10 cellular contexts compared by ENCODE assay signal in genomic region chr9:132672413-132672690, GRCh38. TPM values are rescaled to one million over a fixed set of nuclear protein-coding genes. Genes with fewer than 3 reads are reported as not detected.
DNase-seq lines count a peak whose midpoint lies in the region; ATAC-seq and TF ChIP-seq lines count a peak whose summit lies in the region.
"Had no signal": no experiment of that assay in that cellular context is flagged by ENCODE, and none has a peak within 500 bp of the region (broad histone marks: within the 10 kb centered on the region; RNA-seq: fewer than 3 reads in every experiment).

No MANE protein-coding gene starts in this region.

- H4K20me1 ChIP-seq in SK-N-SH (ENCODE audit: insufficient read depth) (peaks cover 61% of the 10 kb centered on the region), osteoblast (ENCODE audit: insufficient read depth, low read length) (peaks cover 57% of the 10 kb centered on the region)

- H3K9me3 Mint-ChIP-seq in central memory CD8-positive, alpha-beta T cell: no peaks in the 10 kb centered on the region

- H3K4me3 ChIP-seq in SK-N-SH (ENCODE audit: low read depth in 2 of 2, low read length in 1 of 2): no peak overlapping the region
- H3K4me3 ChIP-seq in osteoblast (ENCODE audit: insufficient read depth, low read length): peak overlapping the region; percentile 98
- no peak overlapping the region for H3K4me3 ChIP-seq in transverse colon

- H3K27me3 ChIP-seq in SK-N-SH (ENCODE audit: insufficient read depth): no peaks in the 10 kb centered on the region
- no peaks in the 10 kb centered on the region for H3K27me3 ChIP-seq in osteoblast (ENCODE audit: insufficient read depth, low read length)
- no peaks in the 10 kb centered on the region for H3K27me3 ChIP-seq in transverse colon

- peak overlapping the region; percentile 97; the same call in 1 of the 2 replicates for H3K4me2 ChIP-seq in SK-N-SH
- peak overlapping the region; percentile 83 for H3K4me2 ChIP-seq in osteoblast (ENCODE audit: insufficient read depth, low read length)

- H3K9me2 ChIP-seq in SK-N-SH: no peaks in the 10 kb centered on the region

- 55% methylated on average over 5 of the region's 5 CpGs for WGBS in SK-N-SH (ENCODE audit: low lambda C conversion rate)
- 32 to 34% methylated on average over 5 of the region's 5 CpGs for WGBS in transverse colon (ENCODE audit: low coverage in 1 of 2), 2 donors

- TF ChIP-seq EP300 in SK-N-SH (IDR thresholded peaks at IDR 0.05; ENCODE audit: borderline replicate concordance in 1 of 2, low read depth in 1 of 2, low read length in 1 of 2): no peak
- TF ChIP-seq EP300 in transverse colon (IDR thresholded peaks at IDR 0.05; ENCODE audit: low read depth): no peak

- H3F3A ChIP-seq in SK-N-SH (replicated peaks; ENCODE audit: insufficient read depth): peaks cover 6% of the 10 kb centered on the region

- no peak for TF ChIP-seq RAD21 in SK-N-SH (IDR thresholded peaks at IDR 0.05; ENCODE audit: low read length)

- H3K36me3 Mint-ChIP-seq in central memory CD8-positive, alpha-beta T cell (ENCODE audit: insufficient read depth): peaks cover 19% of the 10 kb centered on the region

- no peak for DNase-seq in SK-N-SH
- DNase-seq in MV-4-11 (lab: John Stamatoyannopoulos, UW): peak; percentile 45
- DNase-seq in central memory CD8-positive, alpha-beta T cell (ENCODE audit: low spot score in 2 of 2): no peak
- no peak for DNase-seq in osteoblast (ENCODE audit: insufficient read length, low spot score, missing footprints)
- DNase-seq in transverse colon: no peak
- DNase-seq: NCI-H524; stimulated activated naive CD4-positive, alpha-beta T cell treated with Interleukin-2 at 50 U/mL for 16 hours had no signal

- POLR2A ChIA-PET in SK-N-SH (lab: Yijun Ruan, JAX): interaction anchor here (3.5 kb wide), 1 partner anchor 127 kb away, joined by 32 read pairs; no protein-coding TSS in a partner anchor

- CTCF ChIA-PET in SK-N-SH (lab: Yijun Ruan, JAX): interaction anchor here (3.6 kb wide), 1 partner anchor 127 kb away, joined by 13 read pairs; no protein-coding TSS in a partner anchor

- H3K4me1 ChIP-seq in SK-N-SH (ENCODE audit: control insufficient read depth in 1 of 2, insufficient read depth in 2 of 2, low read depth in 1 of 2, low read length in 1 of 2) (peaks cover 0 to 15% of the 10 kb centered on the region in 2 experiments; a peak in 2 of 4 replicates), osteoblast (ENCODE audit: insufficient read depth, low read length) (peaks cover 24% of the 10 kb centered on the region), transverse colon (peaks cover 13 to 39% (median 25%) of the 10 kb centered on the region in 4 donors)

- H3K36me3 ChIP-seq in SK-N-SH (replicated peaks in 1 of 2; ENCODE audit: control insufficient read depth in 1 of 2, insufficient read depth in 2 of 2, low read length in 1 of 2) (peaks cover 0 to 4% of the 10 kb centered on the region in 2 experiments), osteoblast (ENCODE audit: insufficient read depth, low read length) (no peaks in the 10 kb centered on the region), transverse colon (no peaks in the 10 kb centered on the region)

- H3K27ac ChIP-seq in SK-N-SH (ENCODE audit: low read depth in 2 of 2, low read length in 1 of 2): no peak overlapping the region
- H3K27ac ChIP-seq in osteoblast (ENCODE audit: low read depth, low read length): no peak overlapping the region
- no peak overlapping the region for H3K27ac ChIP-seq in transverse colon

- no peak for TF ChIP-seq POLR2A in transverse colon (IDR thresholded peaks at IDR 0.05)

- TF ChIP-seq CTCF in SK-N-SH (IDR thresholded peaks at IDR 0.05) (no peak), osteoblast (IDR thresholded peaks at IDR 0.05; ENCODE audit: extremely low read depth, low read depth, low read length) (peak; percentile 34), transverse colon (IDR thresholded peaks at IDR 0.05) (no peak)

- intact Hi-C loops in transverse colon (cut with DNase I; ENCODE audit: low total_unique reads): no loop called here

- H3K4me3 Mint-ChIP-seq in central memory CD8-positive, alpha-beta T cell: peak overlapping the region; percentile 3

- no peak overlapping the region for H3K27ac Mint-ChIP-seq in central memory CD8-positive, alpha-beta T cell (ENCODE audit: low read depth)

- ATAC-seq in SK-N-SH treated with all-trans-retinoic acid at 6 μM for 48 hours (no peak), GM21381 (IDR thresholded peaks at IDR 0.05; ENCODE audit: unreplicated experiment) (no peak), GM19023 (IDR thresholded peaks at IDR 0.05; ENCODE audit: unreplicated experiment) (no peak)
- no peak for ATAC-seq in central memory CD8-positive, alpha-beta T cell (replicated peaks; ENCODE audit: extremely low read depth, poor library complexity, severe bottlenecking)

- H3K9ac ChIP-seq in SK-N-SH: no peak overlapping the region

- in situ Hi-C loops in transverse colon (cut with MboI; ENCODE audit: low pct_ligation_motif_present in 1 of 4, low pct_unique_long_range_greater_than_20kb in 1 of 4, low sequenced_read_pairs in 3 of 4): no loop called here

- no peaks in the 10 kb centered on the region for H3K27me3 Mint-ChIP-seq in central memory CD8-positive, alpha-beta T cell

- peaks cover 31% of the 10 kb centered on the region for H3K4me1 Mint-ChIP-seq in central memory CD8-positive, alpha-beta T cell

- H2AFZ ChIP-seq in SK-N-SH (ENCODE audit: low read depth) (no peak overlapping the region), osteoblast (ENCODE audit: low read length) (no peak overlapping the region)

- H3K79me2 ChIP-seq in SK-N-SH (ENCODE audit: insufficient read depth): peaks cover 89% of the 10 kb centered on the region
- peaks cover 85% of the 10 kb centered on the region for H3K79me2 ChIP-seq in osteoblast (ENCODE audit: insufficient read depth, low read length)

- H3K9me3 ChIP-seq in SK-N-SH (no peaks in the 10 kb centered on the region), osteoblast (ENCODE audit: low read depth, low read length) (no peaks in the 10 kb centered on the region), transverse colon (no peaks in the 10 kb centered on the region)

TF ChIP-seq in SK-N-SH, 30 proteins besides CTCF, POLR2A, EP300 and RAD21 (continues in another document):
- TF ChIP-seq TEAD4 (IDR thresholded peaks at IDR 0.05; ENCODE audit: borderline replicate concordance, insufficient read depth): no peak
- no peak for TF ChIP-seq ZBTB33 (IDR thresholded peaks at IDR 0.05; ENCODE audit: borderline replicate concordance, low read depth)
- TF ChIP-seq YY1 (IDR thresholded peaks at IDR 0.05; ENCODE audit: low read depth): no peak
- TF ChIP-seq CHD2 (IDR thresholded peaks at IDR 0.05; ENCODE audit: low read length, partially characterized antibody): no peak
- TF ChIP-seq SMC3 (IDR thresholded peaks at IDR 0.05; ENCODE audit: low read depth, low read length): no peak

TF ChIP-seq in SK-N-SH treated with all-trans-retinoic acid at 6 μM for 48 hours, 23 proteins besides CTCF, POLR2A, EP300 and RAD21:
- TF ChIP-seq CSDC2 (CRISPR knock-in tag; IDR thresholded peaks at IDR 0.05): no peak
- no peak for TF ChIP-seq ZFP3 (CRISPR knock-in tag; IDR thresholded peaks at IDR 0.05)
- TF ChIP-seq BACH2 (CRISPR knock-in tag; IDR thresholded peaks at IDR 0.05; ENCODE audit: borderline replicate concordance): no peak
- TF ChIP-seq TOX (CRISPR knock-in tag; IDR thresholded peaks at IDR 0.05; ENCODE audit: borderline replicate concordance): no peak
- no peak for TF ChIP-seq CSRNP3 (CRISPR knock-in tag; IDR thresholded peaks at IDR 0.05)
- no peak for TF ChIP-seq TSHZ2 (CRISPR knock-in tag; IDR thresholded peaks at IDR 0.05)
TF ChIP-seq in SK-N-SH treated with all-trans-retinoic acid at 6 μM for 48 hours: peak in this region for 0.

RNA-seq across cellular contexts. Expression of gene GTF3C4, which starts 2.1 kb away (rescaled TPM):
- polyA plus RNA-seq in SK-N-SH (2012; rRNA removed): 2.8 and 3.6 TPM in 2 replicates
- 4.3 and 4.7 TPM in 2 replicates for polyA plus RNA-seq in SK-N-SH (2012; cell fraction: cytosol; rRNA removed)
- polyA plus RNA-seq in SK-N-SH (2012; cell fraction: nucleus; rRNA removed): 2.3 and 3.6 TPM in 2 replicates
- 18.0 and 21.7 TPM in 2 replicates for total RNA-seq in osteoblast
- total RNA-seq in transverse colon: 10 to 100 TPM in 1 of 4 donors, 1 to 10 TPM in 3; 4.0 to 12.3 (median 8.8) TPM

RNA-seq across cellular contexts. Expression of gene DDX31, which starts 2.6 kb away (rescaled TPM):
- polyA plus RNA-seq in SK-N-SH (2012; rRNA removed): 13.9 and 17.3 TPM in 2 replicates
- 11.1 and 13.2 TPM in 2 replicates for polyA plus RNA-seq in SK-N-SH (2012; cell fraction: cytosol; rRNA removed)
- 31.7 and 35.8 TPM in 2 replicates for polyA plus RNA-seq in SK-N-SH (2012; cell fraction: nucleus; rRNA removed)
- 10.9 and 11.6 TPM in 2 replicates for total RNA-seq in osteoblast
- total RNA-seq in transverse colon: 10 to 100 TPM in 2 of 4 donors, 1 to 10 TPM in 2; 6.1 to 30.1 (median 9.8) TPM
